Comparison of ENCODE assay signal across 1 cellular context in genomic region chr9:136886610-136887597, GRCh38.
TF ChIP-seq lines count a peak whose summit lies in the region.

No MANE protein-coding gene starts in this region.

TF ChIP-seq in HepG2, 621 proteins besides CTCF, POLR2A, EP300 and RAD21 (continued from another document):
- no peak for TF ChIP-seq ZHX2 (IDR thresholded peaks at IDR 0.05; ENCODE audit: low read depth)
- TF ChIP-seq ZHX2 (CRISPR knock-in tag; IDR thresholded peaks at IDR 0.05; ENCODE audit: borderline replicate concordance) = no peak
- TF ChIP-seq ZNF567 (CRISPR knock-in tag; IDR thresholded peaks at IDR 0.05; ENCODE audit: borderline replicate concordance) = no peak; the same call in 1 of the 2 replicates
- no peak for TF ChIP-seq ZNF143 (CRISPR knock-in tag; IDR thresholded peaks at IDR 0.05)
- TF ChIP-seq TOPORS (CRISPR knock-in tag; IDR thresholded peaks at IDR 0.05) = no peak
- TF ChIP-seq SRF (IDR thresholded peaks at IDR 0.05; ENCODE audit: low read depth, low read length) = no peak
- no peak; a peak in 1 of 4 replicates for TF ChIP-seq KLF16 (CRISPR knock-in tag; IDR thresholded peaks at IDR 0.05)
TF ChIP-seq in HepG2: peak in this region for 119.
